Comparison of ENCODE assay signal across 22 cellular contexts in the genomic region with DNA sequence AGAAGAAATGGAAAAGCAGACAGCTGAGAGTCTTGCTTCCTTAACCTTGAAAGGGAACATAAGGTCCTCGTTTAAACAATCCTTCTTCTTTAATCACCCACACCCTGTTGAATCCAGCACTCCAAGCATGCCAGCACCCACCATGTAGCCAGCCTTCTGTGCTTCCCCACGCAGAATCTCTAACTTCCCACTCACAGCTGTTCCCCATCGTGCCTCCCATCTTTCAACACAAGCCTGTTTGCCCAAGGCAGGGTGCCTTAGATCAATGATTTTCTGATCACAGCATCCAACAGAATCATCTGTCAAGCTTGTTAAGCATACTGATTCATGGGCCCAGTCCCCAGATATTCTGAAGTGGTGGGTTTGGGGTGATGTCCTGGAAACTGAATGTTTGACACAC.
"Had no signal": no experiment of that assay in that cellular context is flagged by ENCODE, and none has a peak within 500 bp of the region (broad histone marks: within the 10 kb centered on the region; RNA-seq: fewer than 3 reads in every experiment).

No MANE protein-coding gene starts in this region.

- H3K4me3 Mint-ChIP-seq: naive thymus-derived CD8-positive, alpha-beta T cell; neural crest cell had no signal

- H3K27ac ChIP-seq: coronary artery, heart left ventricle, pancreas, prostate gland, right lobe of liver, spleen, stomach had no signal

- H3K4me1 Mint-ChIP-seq: naive thymus-derived CD8-positive, alpha-beta T cell; neural crest cell had no signal

- H3K27me3 ChIP-seq: pancreas, right lobe of liver, spleen, stomach had no signal

- H3K4me1 ChIP-seq: heart left ventricle, pancreas, prostate gland, right lobe of liver, spleen, stomach had no signal

- H3K9me3 Mint-ChIP-seq: neural crest cell had no signal

- H3K4me3 ChIP-seq: coronary artery, heart left ventricle, mucosa of descending colon, pancreas, prostate gland, right lobe of liver, spleen, stomach had no signal

- H3K9me3 ChIP-seq: heart left ventricle, mucosa of descending colon, pancreas, prostate gland, right lobe of liver, spleen, stomach had no signal

- FAIRE-seq: frontal cortex, islet of Langerhans, pancreas had no signal

- H3K36me3 Mint-ChIP-seq: naive thymus-derived CD8-positive, alpha-beta T cell had no signal

- H3K36me3 ChIP-seq: heart left ventricle, pancreas, prostate gland, right lobe of liver, spleen, stomach had no signal

- DNase-seq: effector CD8-positive, alpha-beta T cell; heart left ventricle; kidney glomerular epithelial cell; mammary epithelial cell; mucosa of descending colon; naive thymus-derived CD8-positive, alpha-beta T cell; nucleus accumbens; pancreas; retina; right lobe of liver; spleen; stimulated activated CD4-positive, alpha-beta T cell treated with anti-CD3 and anti-CD28 coated beads, Interleukin-15, amount 100 ng/mL, for 24 hours; stimulated activated CD4-positive, alpha-beta T cell treated with anti-CD3 and anti-CD28 coated beads, Interleukin-1b, Interleukin-23, amount 100 ng/mL, for 48 hours; stimulated activated naive CD4-positive, alpha-beta T cell; stomach; substantia nigra; trophoblast cell had no signal

- H3K27ac Mint-ChIP-seq: naive thymus-derived CD8-positive, alpha-beta T cell had no signal
